Comparison of ENCODE assay signal across 23 cellular contexts in genomic region chr13:103022328-103022727, GRCh38. TPM values are rescaled to one million over a fixed set of nuclear protein-coding genes. Genes with fewer than 3 reads are reported as not detected.
"Had no signal": no experiment of that assay in that cellular context is flagged by ENCODE, and none has a peak within 500 bp of the region (broad histone marks: within the 10 kb centered on the region; RNA-seq: fewer than 3 reads in every experiment).

No MANE protein-coding gene starts in this region.

- ATAC-seq: heart right ventricle; left lobe of liver; lower lobe of right lung; naive thymus-derived CD4-positive, alpha-beta T cell; stimulated activated memory B cell treated with anti-CD40 and anti-IgM and Interleukin-4, amounts not matched to agents 10 μg/mL and 1 μg/mL and 100 μg/mL, for 72 hours had no signal

- DNase-seq: activated CD4-positive, alpha-beta memory T cell treated with anti-CD3 and anti-CD28 coated beads for 36 hours; activated CD4-positive, alpha-beta T cell treated with anti-CD3 and anti-CD28 coated beads for 48 hours; activated effector memory CD4-positive, alpha-beta T cell treated with anti-CD3 and anti-CD28 coated beads, Interleukin-2, amount 50 U/mL, for 16 hours; anterior cingulate cortex; brain microvascular endothelial cell; esophagus squamous epithelium; heart right ventricle; kidney; lower lobe of right lung; naive thymus-derived CD4-positive, alpha-beta T cell; occipital lobe; posterior cingulate gyrus; retina; sigmoid colon; stimulated activated CD4-positive, alpha-beta T cell treated with anti-CD3 and anti-CD28 coated beads, Interleukin-15, amount 100 ng/mL, for 24 hours; stomach; transverse colon had no signal

- H3K4me3 ChIP-seq: coronary artery, esophagus squamous epithelium, heart right ventricle, lower lobe of right lung, sigmoid colon, smooth muscle cell, stomach, suprapubic skin, transverse colon, vagina had no signal

- H3K27me3 ChIP-seq: brain microvascular endothelial cell, esophagus squamous epithelium, heart right ventricle, sigmoid colon, stomach, suprapubic skin, transverse colon, vagina had no signal

- H3K4me1 ChIP-seq: esophagus squamous epithelium, lower lobe of right lung, sigmoid colon, stomach, suprapubic skin, transverse colon, vagina had no signal

- H3K9me3 ChIP-seq: sigmoid colon, suprapubic skin, transverse colon, vagina had no signal

- H3K27ac ChIP-seq: brain microvascular endothelial cell, coronary artery, esophagus squamous epithelium, heart right ventricle, lower lobe of right lung, sigmoid colon, stomach, suprapubic skin, transverse colon, vagina had no signal

- H3K4me2 ChIP-seq: smooth muscle cell had no signal

- H3K36me3 ChIP-seq: brain microvascular endothelial cell, esophagus squamous epithelium, heart right ventricle, lower lobe of right lung, sigmoid colon, stomach, suprapubic skin, transverse colon, vagina had no signal

RNA-seq across cellular contexts. Expression of gene SLC10A2, which starts 43.9 kb away (rescaled TPM):
- total RNA-seq: activated CD4-positive, alpha-beta memory T cell treated with anti-CD3 and anti-CD28 coated beads for 36 hours; esophagus squamous epithelium; heart right ventricle; left lobe of liver; lower lobe of right lung; naive thymus-derived CD4-positive, alpha-beta T cell; occipital lobe; sigmoid colon; smooth muscle cell; stomach; vagina had no signal
- polyA plus RNA-seq: heart right ventricle; naive thymus-derived CD4-positive, alpha-beta T cell; smooth muscle cell; stomach had no signal
